ENCODE assay signal across 15 cellular contexts in genomic region chr7:129947001-129947400, GRCh38. TPM values are rescaled to one million over a fixed set of nuclear protein-coding genes. Genes with fewer than 3 reads are reported as not detected.
DNase-seq lines count a peak whose midpoint lies in the region; ATAC-seq and TF ChIP-seq lines count a peak whose summit lies in the region.
"Had no signal": no experiment of that assay in that cellular context is flagged by ENCODE, and none has a peak within 500 bp of the region (broad histone marks: within the 10 kb centered on the region; RNA-seq: fewer than 3 reads in every experiment).

No MANE protein-coding gene starts in this region.

- POLR2A ChIA-PET in IMR-90 (lab: Charles Lee; ENCODE audit: unreplicated experiment): interaction anchor here (0.5 to 0.6 kb wide), 2 partner anchors 57 to 259 kb away, joined by 3 to 5 read pairs; no protein-coding TSS in a partner anchor

- no peak overlapping the region for H4K8ac ChIP-seq in IMR-90 (ENCODE audit: low read depth in 2 of 2, low read length in 2 of 2)

- CTCF ChIA-PET in IMR-90 (lab: Yijun Ruan, JAX): no interaction called here

- TF ChIP-seq POLR2A in IMR-90 (IDR thresholded peaks at IDR 0.05; ENCODE audit: low read depth, low read length): no peak

- no peak overlapping the region for H2AFZ ChIP-seq in IMR-90 (replicated peaks; ENCODE audit: low read length, poor library complexity)

- H3K4me1 ChIP-seq in IMR-90 (ENCODE audit: control insufficient read depth, insufficient read depth, low read length): peaks cover 6% of the 10 kb centered on the region

- peaks cover 6 to 13% of the 10 kb centered on the region in 2 donors for H3K4me1 Mint-ChIP-seq in stimulated activated naive B cell treated with anti-CD40 and anti-IgM and Interleukin-4, amounts not matched to agents 10 μg/mL and 1 μg/mL and 100 μg/mL, for 72 hours

- H3K27me3 ChIP-seq in IMR-90 (ENCODE audit: control insufficient read depth, insufficient read depth, low read length): no peaks in the 10 kb centered on the region

- dilution Hi-C loops in IMR-90 (cut with HindIII; ENCODE audit: low sequenced_read_pairs, unreplicated experiment): no loop called here

- H2AK9ac ChIP-seq in IMR-90 (replicated peaks; ENCODE audit: low read depth, low read length, poor library complexity): no peak overlapping the region

- no peak overlapping the region for H3K18ac ChIP-seq in IMR-90 (ENCODE audit: low read depth, low read length)

- ATAC-seq in IMR-90 (ENCODE audit: low read depth) (no peak), GM19467 (IDR thresholded peaks at IDR 0.05; ENCODE audit: unreplicated experiment) (no peak)
- no peak for ATAC-seq in stimulated activated naive B cell treated with anti-CD40 and anti-IgM and Interleukin-4, amounts not matched to agents 10 μg/mL and 1 μg/mL and 100 μg/mL, for 72 hours (replicated peaks)

- H3K9ac ChIP-seq in IMR-90 (ENCODE audit: low read depth, low read length): no peak overlapping the region

- no peak overlapping the region for H2BK120ac ChIP-seq in IMR-90 (ENCODE audit: low read depth, low read length)

- peaks cover 82% of the 10 kb centered on the region for H4K20me1 ChIP-seq in IMR-90 (ENCODE audit: insufficient read depth, low read length)

- no peak overlapping the region for H3K4ac ChIP-seq in IMR-90 (ENCODE audit: low read depth, low read length)

- in situ Hi-C loops in IMR-90 (cut with MboI; ENCODE audit: low sequenced_read_pairs): no loop called here

- H3K27me3 Mint-ChIP-seq in stimulated activated naive B cell treated with anti-CD40 and anti-IgM and Interleukin-4, amounts not matched to agents 10 μg/mL and 1 μg/mL and 100 μg/mL, for 72 hours: no peaks in the 10 kb centered on the region
- H3K27me3 Mint-ChIP-seq: activated CD4-positive, alpha-beta memory T cell treated with anti-CD3 and anti-CD28 coated beads, Interleukin-2, amount 10 ng/mL, durations not matched to agents 7 days and 5 days had no signal

- peak overlapping the region; percentile 25 for H3K27ac Mint-ChIP-seq in stimulated activated naive B cell treated with anti-CD40 and anti-IgM and Interleukin-4, amounts not matched to agents 10 μg/mL and 1 μg/mL and 100 μg/mL, for 72 hours
- H3K27ac Mint-ChIP-seq: activated CD4-positive, alpha-beta memory T cell treated with anti-CD3 and anti-CD28 coated beads, Interleukin-2, amount 10 ng/mL, durations not matched to agents 7 days and 5 days had no signal

- H3K9me3 ChIP-seq in IMR-90 (ENCODE audit: control insufficient read depth, insufficient read depth, low read length): no peaks in the 10 kb centered on the region
- H3K9me3 ChIP-seq: prostate gland had no signal

- peaks cover 4% of the 10 kb centered on the region for H3K36me3 ChIP-seq in IMR-90 (ENCODE audit: control insufficient read depth, insufficient read depth, low read length)
- H3K36me3 ChIP-seq: prostate gland had no signal

- H3K79me1 ChIP-seq in IMR-90 (ENCODE audit: low read depth in 1 of 2, low read length in 2 of 2): peaks cover 5 to 48% of the 10 kb centered on the region in 2 experiments; a peak in 3 of 4 replicates

- intact Hi-C loops in IMR-90 (cut with micrococcal nuclease): loop anchor here (5.0 kb wide), 1 partner anchor 40 kb away; no protein-coding TSS in a partner anchor

- H3K27ac ChIP-seq in IMR-90 (ENCODE audit: insufficient read depth, low read length): no peak overlapping the region

- no peak for TF ChIP-seq CTCF in IMR-90 (conservative IDR thresholded peaks at IDR 0.05; ENCODE audit: low read depth, low read length)

- H4K5ac ChIP-seq in IMR-90 (ENCODE audit: low read depth, low read length): no peak overlapping the region

- BruUV-seq in IMR-90 (replicated peaks; lab: Mats Ljungman, UMichigan): no TSS peak

- no CpG with 5 or more reads among the region's 3 CpGs for WGBS in IMR-90 (ENCODE audit: extremely low coverage in 2 of 2, insufficient read length in 1 of 2), 2 experiments

- H3K56ac ChIP-seq in IMR-90 (ENCODE audit: extremely low read depth, insufficient read depth, low read length): no peak overlapping the region

- no peak overlapping the region for H2BK5ac ChIP-seq in IMR-90 (ENCODE audit: low read depth, low read length, poor library complexity, severe bottlenecking)

- H2BK15ac ChIP-seq in IMR-90 (ENCODE audit: low read depth, low read length): no peak overlapping the region

- no peak overlapping the region for H3K4me3 Mint-ChIP-seq in stimulated activated naive B cell treated with anti-CD40 and anti-IgM and Interleukin-4, amounts not matched to agents 10 μg/mL and 1 μg/mL and 100 μg/mL, for 72 hours
- H3K4me3 Mint-ChIP-seq: activated CD4-positive, alpha-beta memory T cell treated with anti-CD3 and anti-CD28 coated beads, Interleukin-2, amount 10 ng/mL, durations not matched to agents 7 days and 5 days had no signal

- no peak for TF ChIP-seq RAD21 in IMR-90 (IDR thresholded peaks at IDR 0.05; ENCODE audit: low read length)

- H3K14ac ChIP-seq in IMR-90 (replicated peaks; ENCODE audit: low read depth, low read length): peak overlapping the region; percentile 55; the same call in 1 of the 2 replicates

- no peak overlapping the region for H3K23ac ChIP-seq in IMR-90 (ENCODE audit: low read depth, low read length)

- H2AK5ac ChIP-seq in IMR-90 (ENCODE audit: low read depth, low read length): no peak overlapping the region

- H3K4me3 ChIP-seq in IMR-90 (ENCODE audit: insufficient read depth, low read depth, low read length): no peak overlapping the region
- H3K4me3 ChIP-seq: prostate gland had no signal

- no peak overlapping the region for H2BK20ac ChIP-seq in IMR-90 (ENCODE audit: low read depth, low read length)

- H4K91ac ChIP-seq in IMR-90 (ENCODE audit: insufficient read depth, low read depth, low read length): no peak overlapping the region

- H3K9me1 ChIP-seq in IMR-90 (ENCODE audit: insufficient read depth, low read length): no peaks in the 10 kb centered on the region; the same call in 1 of the 2 replicates

- H3K4me2 ChIP-seq in IMR-90 (ENCODE audit: low read depth, low read length): no peak overlapping the region

- peaks cover 11 to 14% of the 10 kb centered on the region in 2 donors for H3K36me3 Mint-ChIP-seq in stimulated activated naive B cell treated with anti-CD40 and anti-IgM and Interleukin-4, amounts not matched to agents 10 μg/mL and 1 μg/mL and 100 μg/mL, for 72 hours

- DNase-seq in IMR-90: no peak
- peak; percentile 19 for DNase-seq in astrocyte of the hippocampus (ENCODE audit: low read depth, low spot score)
- peak; percentile 27 for DNase-seq in iris pigment epithelial cell (ENCODE audit: low read depth)
- no peak for DNase-seq in stimulated activated naive B cell treated with anti-CD40 and anti-IgM and Interleukin-4, amounts not matched to agents 10 μg/mL and 1 μg/mL and 100 μg/mL, for 72 hours
- no peak for DNase-seq in stimulated activated CD4-positive, alpha-beta T cell treated with anti-CD3 and anti-CD28 coated beads, Interleukin-2, amount 100 ng/mL, for 24 hours
- no peak for DNase-seq in DMS114 treated with DMSO at 0.1 percent for 48 hours (lab: John Stamatoyannopoulos, UW; ENCODE audit: unreplicated experiment)
- DNase-seq in iPS-NIHi11 (ENCODE audit: low spot score): no peak
- DNase-seq: activated CD4-positive, alpha-beta memory T cell treated with anti-CD3 and anti-CD28 coated beads, Interleukin-2, amount 10 ng/mL, durations not matched to agents 7 days and 5 days; activated gamma-delta T cell treated with Interleukin-2 at 50 U/mL for 16 hours; central memory CD4-positive, alpha-beta T cell; NCI-H526; stimulated activated CD4-positive, alpha-beta T cell treated with anti-CD3 and anti-CD28 coated beads, Interleukin-4, amount 100 ng/mL, for 1 hour; T-helper 9 cell had no signal

- H3K9me3 Mint-ChIP-seq in stimulated activated naive B cell treated with anti-CD40 and anti-IgM and Interleukin-4, amounts not matched to agents 10 μg/mL and 1 μg/mL and 100 μg/mL, for 72 hours: no peaks in the 10 kb centered on the region
- H3K9me3 Mint-ChIP-seq: activated CD4-positive, alpha-beta memory T cell treated with anti-CD3 and anti-CD28 coated beads, Interleukin-2, amount 10 ng/mL, durations not matched to agents 7 days and 5 days had no signal

TF ChIP-seq in IMR-90, 13 proteins besides CTCF, POLR2A, EP300 and RAD21:
- TF ChIP-seq RFX5 (IDR thresholded peaks at IDR 0.05; ENCODE audit: low read depth, low read length) (no peak), ELK1 (IDR thresholded peaks at IDR 0.05; ENCODE audit: borderline replicate concordance, low read depth, low read length) (no peak), USF2 (IDR thresholded peaks at IDR 0.05; ENCODE audit: low read depth, low read length) (no peak), NFE2L2 (IDR thresholded peaks at IDR 0.05; ENCODE audit: low read depth, low read length) (no peak), RCOR1 (IDR thresholded peaks at IDR 0.05; ENCODE audit: insufficient replicate concordance, low read length) (no peak), FOS (IDR thresholded peaks at IDR 0.05; ENCODE audit: low read depth, low read length) (no peak), MXI1 (IDR thresholded peaks at IDR 0.05; ENCODE audit: borderline replicate concordance, low read depth, low read length) (no peak)

RNA-seq across cellular contexts. Expression of gene UBE2H, which starts 5.8 kb away (rescaled TPM):
- 34.6 and 39.2 TPM in 2 replicates for total RNA-seq in IMR-90 (2012; rRNA removed)
- 40.0 and 49.4 TPM in 2 replicates for polyA plus RNA-seq in IMR-90 (2012; rRNA removed)
- 56.6 and 107 TPM in 2 replicates for polyA plus RNA-seq in IMR-90 (2012; cell fraction: cytosol; rRNA removed)
- polyA plus RNA-seq in IMR-90 (2012; cell fraction: nucleus; rRNA removed; ENCODE audit: low replicate concordance): 23.4 and 92.0 TPM in 2 replicates

Comparison
In these comparisons a context has a peak if more than half of its experiments do, and no peak if none do; other contexts are left out.
1. DNase-seq: peak in astrocyte of the hippocampus (single experiment) and iris pigment epithelial cell (single experiment); none in IMR-90 (single experiment), stimulated activated naive B cell treated with anti-CD40 and anti-IgM and Interleukin-4, amounts not matched to agents 10 μg/mL and 1 μg/mL and 100 μg/mL, for 72 hours (single experiment), stimulated activated CD4-positive, alpha-beta T cell treated with anti-CD3 and anti-CD28 coated beads, Interleukin-2, amount 100 ng/mL, for 24 hours (0 of 2), DMS114 treated with DMSO at 0.1 percent for 48 hours (single experiment) and iPS-NIHi11 (single experiment).